21 cellular contexts compared by ENCODE assay signal in the genomic region with DNA sequence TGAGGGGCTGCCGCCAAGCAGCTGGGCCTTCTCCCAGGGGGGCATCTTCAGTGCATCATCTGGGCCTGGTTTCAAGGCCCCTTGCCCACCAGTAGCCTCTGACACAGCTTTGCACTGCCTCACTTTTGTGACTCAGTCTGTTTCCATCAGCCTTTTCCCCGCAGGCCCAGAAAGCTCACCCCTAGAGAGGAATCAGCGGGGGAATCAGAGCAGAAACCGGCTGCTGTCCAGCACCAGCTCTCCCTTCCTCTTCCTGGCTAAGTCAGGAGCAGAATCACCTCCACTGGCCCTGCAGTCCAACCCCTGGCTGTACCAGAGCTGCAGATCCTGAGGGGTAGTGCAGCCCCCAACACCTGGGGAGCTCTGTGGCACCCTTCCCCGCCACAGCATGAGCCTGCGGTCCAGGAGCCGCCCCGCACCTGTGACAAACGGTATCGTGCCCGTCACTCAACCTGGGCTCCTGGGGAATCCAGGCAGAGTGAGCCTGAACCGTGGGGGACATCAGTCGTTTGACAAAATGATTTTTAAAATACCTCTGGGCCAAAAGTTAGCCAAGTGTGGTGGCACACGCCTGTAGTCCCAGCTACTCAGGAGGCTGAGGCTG.
"Had no signal": no experiment of that assay in that cellular context is flagged by ENCODE, and none has a peak within 500 bp of the region (broad histone marks: within the 10 kb centered on the region; RNA-seq: fewer than 3 reads in every experiment).

No MANE protein-coding gene starts in this region.

- H3K36me3 ChIP-seq: heart left ventricle, right lobe of liver had no signal

- H3K4me3 ChIP-seq: coronary artery, heart left ventricle, lung, psoas muscle, right lobe of liver, suprapubic skin, thyroid gland, upper lobe of left lung, vagina had no signal

- H3K4me1 ChIP-seq: heart left ventricle, psoas muscle, right lobe of liver, suprapubic skin, thyroid gland, upper lobe of left lung, vagina had no signal

- H3K27ac ChIP-seq: coronary artery, heart left ventricle, psoas muscle, right lobe of liver, suprapubic skin, thyroid gland, upper lobe of left lung, vagina had no signal

- DNase-seq: effector CD4-positive, alpha-beta T cell; hypothalamus; immature natural killer cell; left ventricle myocardium superior; mesenchymal stem cell; midbrain; psoas muscle; retina; right lobe of liver; stimulated activated CD4-positive, alpha-beta T cell treated with anti-CD3 and anti-CD28 coated beads, Interleukin-4, amount 100 ng/mL, for 1 hour; stimulated activated CD8-positive, alpha-beta memory T cell treated with anti-CD3 and anti-CD28 coated beads, Interleukin-4, amount 100 ng/mL, for 48 hours; stimulated activated naive CD8-positive, alpha-beta T cell treated with anti-CD3 and anti-CD28 coated beads, Interleukin-15, Interleukin-2, amounts not matched to agents 100 U/mL and 50 U/mL, for 24 hours; thyroid gland; upper lobe of left lung had no signal

- H3K27me3 ChIP-seq: heart left ventricle, right lobe of liver, suprapubic skin, thyroid gland, upper lobe of left lung, vagina had no signal

- H3K9me3 Mint-ChIP-seq: nephron; stimulated activated effector memory CD8-positive, alpha-beta T cell treated with anti-CD3 and anti-CD28 coated beads, Interleukin-12 subunit alpha, Interleukin-12 subunit beta, amount 100 ng/mL, for 72 hours had no signal

- H3K9me3 ChIP-seq: heart left ventricle, psoas muscle, right lobe of liver, suprapubic skin, thyroid gland, upper lobe of left lung, vagina had no signal

- H3K36me3 Mint-ChIP-seq: stimulated activated effector memory CD8-positive, alpha-beta T cell treated with anti-CD3 and anti-CD28 coated beads, Interleukin-12 subunit alpha, Interleukin-12 subunit beta, amount 100 ng/mL, for 72 hours had no signal

- H3K4me3 Mint-ChIP-seq: immature natural killer cell; nephron; stimulated activated effector memory CD8-positive, alpha-beta T cell treated with anti-CD3 and anti-CD28 coated beads, Interleukin-12 subunit alpha, Interleukin-12 subunit beta, amount 100 ng/mL, for 72 hours had no signal

- H3K27ac Mint-ChIP-seq: nephron; stimulated activated effector memory CD8-positive, alpha-beta T cell treated with anti-CD3 and anti-CD28 coated beads, Interleukin-12 subunit alpha, Interleukin-12 subunit beta, amount 100 ng/mL, for 72 hours had no signal

- ATAC-seq: heart left ventricle; left ventricle myocardium superior; psoas muscle; right lobe of liver; stimulated activated effector memory CD8-positive, alpha-beta T cell treated with anti-CD3 and anti-CD28 coated beads, Interleukin-12 subunit alpha, Interleukin-12 subunit beta, amount 100 ng/mL, for 72 hours; stimulated activated naive CD8-positive, alpha-beta T cell treated with anti-CD3 and anti-CD28 coated beads, Interleukin-15, Interleukin-2, amounts not matched to agents 100 U/mL and 50 U/mL, for 24 hours had no signal
